14 cellular contexts compared by ENCODE assay signal in genomic region chr13:110354715-110355473, GRCh38. TPM values are rescaled to one million over a fixed set of nuclear protein-coding genes. Genes with fewer than 3 reads are reported as not detected.
A peak's percentile ranks its signal among the peaks of the same experiment; 100 is the strongest.
DNase-seq lines count a peak whose midpoint lies in the region; ATAC-seq and TF ChIP-seq lines count a peak whose summit lies in the region.
"Had no signal": no experiment of that assay in that cellular context is flagged by ENCODE, and none has a peak within 500 bp of the region (broad histone marks: within the 10 kb centered on the region; RNA-seq: fewer than 3 reads in every experiment).

No MANE protein-coding gene starts in this region.

- peak overlapping the region; percentile 16; the same call in 1 of the 2 replicates for H3K4me3 Mint-ChIP-seq in WTC11
- no peak overlapping the region for H3K4me3 Mint-ChIP-seq in mesothelial cell of epicardium
- no peak overlapping the region for H3K4me3 Mint-ChIP-seq in activated CD8-positive, alpha-beta T cell treated with anti-CD3 and anti-CD28 coated beads for 36 hours
- H3K4me3 Mint-ChIP-seq: immature natural killer cell, memory B cell had no signal

- H3K4me1 Mint-ChIP-seq in WTC11 (peaks cover 42% of the 10 kb centered on the region), mesothelial cell of epicardium (peaks cover 25% of the 10 kb centered on the region)
- H3K4me1 Mint-ChIP-seq in activated CD8-positive, alpha-beta T cell treated with anti-CD3 and anti-CD28 coated beads for 36 hours (ENCODE audit: low read depth): no peaks in the 10 kb centered on the region
- H3K4me1 Mint-ChIP-seq: immature natural killer cell, memory B cell had no signal

- H3K27ac ChIP-seq in AG04450 (ENCODE audit: low read depth, low read length): peak overlapping the region; percentile 55
- H3K27ac ChIP-seq: foreskin keratinocyte, skin epidermis had no signal

- POLR2A ChIA-PET in AG04450 (lab: Yijun Ruan, JAX): interaction anchor here (0.6 kb wide), 2 partner anchors 26 to 32 kb away, joined by 4 to 8 read pairs; no protein-coding TSS in a partner anchor
- POLR2A ChIA-PET in WTC11 (lab: Charles Lee): interaction anchor here (0.7 to 1.2 kb wide), 3 partner anchors 28 to 231 kb away, joined by 3 to 4 read pairs (median 4); partner anchors contain the start of genes COL4A1 and COL4A2
- POLR2A ChIA-PET in activated CD8-positive, alpha-beta T cell treated with anti-CD3 and anti-CD28 coated beads for 36 hours (lab: Charles Lee): interaction anchor here (0.6 kb wide), 1 partner anchor 10 kb away, joined by 3 read pairs; no protein-coding TSS in a partner anchor

- ATAC-seq in GM18907 (IDR thresholded peaks at IDR 0.05; ENCODE audit: unreplicated experiment) (peak; percentile 45), WTC11 (no peak; the same call in 1 of the 2 replicates)
- ATAC-seq in activated CD8-positive, alpha-beta T cell treated with anti-CD3 and anti-CD28 coated beads for 36 hours: no peak
- ATAC-seq: foreskin keratinocyte had no signal

- H3K9me3 Mint-ChIP-seq in WTC11: no peaks in the 10 kb centered on the region
- no peaks in the 10 kb centered on the region for H3K9me3 Mint-ChIP-seq in mesothelial cell of epicardium
- no peaks in the 10 kb centered on the region for H3K9me3 Mint-ChIP-seq in activated CD8-positive, alpha-beta T cell treated with anti-CD3 and anti-CD28 coated beads for 36 hours
- H3K9me3 Mint-ChIP-seq: immature natural killer cell, memory B cell had no signal

- H3K36me3 Mint-ChIP-seq in WTC11 (no peaks in the 10 kb centered on the region; the same call in 1 of the 2 replicates), mesothelial cell of epicardium (no peaks in the 10 kb centered on the region)
- no peaks in the 10 kb centered on the region for H3K36me3 Mint-ChIP-seq in activated CD8-positive, alpha-beta T cell treated with anti-CD3 and anti-CD28 coated beads for 36 hours (ENCODE audit: low read depth)
- H3K36me3 Mint-ChIP-seq: immature natural killer cell, memory B cell had no signal

- H3K4me3 ChIP-seq in AG04450 (ENCODE audit: low read depth, low read length): no peak overlapping the region
- H3K4me3 ChIP-seq: skin epidermis had no signal

- no peaks in the 10 kb centered on the region for H3K27me3 ChIP-seq in AG04450 (ENCODE audit: control insufficient read depth, insufficient read depth, low read length)
- H3K27me3 ChIP-seq: foreskin keratinocyte had no signal

- H3K27me3 Mint-ChIP-seq in WTC11 (ENCODE audit: low read depth): no peaks in the 10 kb centered on the region; the same call in 1 of the 2 replicates
- no peaks in the 10 kb centered on the region for H3K27me3 Mint-ChIP-seq in mesothelial cell of epicardium (ENCODE audit: low read depth)
- H3K27me3 Mint-ChIP-seq in activated CD8-positive, alpha-beta T cell treated with anti-CD3 and anti-CD28 coated beads for 36 hours: peaks cover 8% of the 10 kb centered on the region

- DNase-seq in AG04450 (ENCODE audit: low read depth, low spot score) (no peak), WTC11 (ENCODE audit: low spot score) (no peak), mesothelial cell of epicardium (ENCODE audit: low spot score in 2 of 2, unreplicated experiment in 2 of 2) (no peak), putamen (ENCODE audit: low spot score) (no peak), NCI-H82 treated with DMSO at 0.1 percent for 48 hours (lab: John Stamatoyannopoulos, UW; ENCODE audit: unreplicated experiment) (no peak), NK-92 (lab: John Stamatoyannopoulos, UW; ENCODE audit: unreplicated experiment) (no peak)
- DNase-seq in activated CD8-positive, alpha-beta T cell treated with anti-CD3 and anti-CD28 coated beads for 36 hours: no peak
- DNase-seq: activated naive CD4-positive, alpha-beta T cell treated with anti-CD3 and anti-CD28 coated beads, Interleukin-2, amount 50 U/mL, for 16 hours; AML-193; foreskin keratinocyte; immature natural killer cell had no signal

- H3K27ac Mint-ChIP-seq in WTC11: peak overlapping the region; percentile 85
- H3K27ac Mint-ChIP-seq in mesothelial cell of epicardium: peak overlapping the region; percentile 44
- no peak overlapping the region for H3K27ac Mint-ChIP-seq in activated CD8-positive, alpha-beta T cell treated with anti-CD3 and anti-CD28 coated beads for 36 hours
- H3K27ac Mint-ChIP-seq: immature natural killer cell, memory B cell had no signal

- no peak for TF ChIP-seq CTCF in AG04450 (IDR thresholded peaks at IDR 0.05; ENCODE audit: low read depth, low read length)
- TF ChIP-seq CTCF in WTC11 (IDR thresholded peaks at IDR 0.05): no peak
- TF ChIP-seq CTCF in mesothelial cell of epicardium (IDR thresholded peaks at IDR 0.05; ENCODE audit: unreplicated experiment): no peak
- no peak for TF ChIP-seq CTCF in activated CD8-positive, alpha-beta T cell treated with anti-CD3 and anti-CD28 coated beads for 36 hours (IDR thresholded peaks at IDR 0.05)

- intact Hi-C loops in activated CD8-positive, alpha-beta T cell treated with anti-CD3 and anti-CD28 coated beads for 36 hours (cut with micrococcal nuclease): no loop called here

- CTCF ChIA-PET in AG04450 (lab: Charles Lee): interaction anchor here (0.6 kb wide), 1 partner anchor 52 kb away, joined by 3 read pairs; no protein-coding TSS in a partner anchor
- CTCF ChIA-PET in WTC11 (lab: Charles Lee): interaction anchor here (0.6 to 1.7 kb wide), 12 partner anchors 9 to 133 kb away, joined by 3 to 12 read pairs (median 4); partner anchors contain the start of genes COL4A1 and COL4A2
- CTCF ChIA-PET in activated CD8-positive, alpha-beta T cell treated with anti-CD3 and anti-CD28 coated beads for 36 hours (lab: Charles Lee): no interaction called here

- H3K9me3 ChIP-seq in AG04450 (ENCODE audit: control insufficient read depth, insufficient read depth, low read length): no peaks in the 10 kb centered on the region; the same call in 1 of the 2 replicates

TF ChIP-seq in WTC11, 78 proteins besides CTCF, POLR2A, EP300 and RAD21:
- TF ChIP-seq ZNF281 (CRISPR knock-in tag; IDR thresholded peaks at IDR 0.05) (peak; percentile 62; the same call in 1 of the 2 replicates), E2F1 (CRISPR knock-in tag; IDR thresholded peaks at IDR 0.05) (no peak)

RNA-seq across cellular contexts. Expression of gene COL4A2, which starts 47.8 kb away (rescaled TPM):
- polyA plus RNA-seq in AG04450 (2011; rRNA removed): 208 and 248 TPM in 2 replicates
- 167 and 215 TPM in 2 replicates for polyA minus RNA-seq in AG04450 (2011; rRNA and poly(A)+ RNA removed)
- total RNA-seq in WTC11 (2021) (102 to 109 TPM (median 106 TPM) in 3 replicates), mesothelial cell of epicardium (432 to 469 TPM (median 449 TPM) in 3 replicates)
- total RNA-seq in activated CD8-positive, alpha-beta T cell treated with anti-CD3 and anti-CD28 coated beads for 36 hours: not detected
- polyA plus RNA-seq: immature natural killer cell had no signal

RNA-seq across cellular contexts. Expression of gene COL4A1, which starts 47.9 kb away (rescaled TPM):
- polyA plus RNA-seq in AG04450 (2011; rRNA removed): 206 and 210 TPM in 2 replicates
- 207 and 224 TPM in 2 replicates for polyA minus RNA-seq in AG04450 (2011; rRNA and poly(A)+ RNA removed)
- total RNA-seq in WTC11 (2021): 75.0 to 89.6 TPM (median 82.3 TPM) in 3 replicates
- 341 to 362 TPM (median 347 TPM) in 3 replicates for total RNA-seq in mesothelial cell of epicardium
- not detected for total RNA-seq in activated CD8-positive, alpha-beta T cell treated with anti-CD3 and anti-CD28 coated beads for 36 hours
- polyA plus RNA-seq: immature natural killer cell had no signal

Comparison
In these comparisons a context has a peak if more than half of its experiments do, and no peak if none do; other contexts are left out.
1. RNA of gene COL4A2, which starts 47.8 kb away (total RNA-seq): 432 to 469 TPM in mesothelial cell of epicardium and 102 to 109 TPM in WTC11; not detected in activated CD8-positive, alpha-beta T cell treated with anti-CD3 and anti-CD28 coated beads for 36 hours; every median in the first group is over 100 times any median in the second.
2. RNA of gene COL4A1, which starts 47.9 kb away (total RNA-seq): 341 to 362 TPM in mesothelial cell of epicardium and 75.0 to 89.6 TPM in WTC11; not detected in activated CD8-positive, alpha-beta T cell treated with anti-CD3 and anti-CD28 coated beads for 36 hours; every median in the first group is over 10 times any median in the second.